In genomic region chr1:100354971-100355394, GRCh38 we compare ENCODE assay signal across 1 cellular context.
TF ChIP-seq lines count a peak whose summit lies in the region.

No MANE protein-coding gene starts in this region.

TF ChIP-seq in GM12878, 131 proteins besides CTCF, POLR2A, EP300 and RAD21 (continued from another document):
- no peak for TF ChIP-seq ZBTB40 (IDR thresholded peaks at IDR 0.05; ENCODE audit: borderline replicate concordance)
TF ChIP-seq in GM12878: peak in this region for 1.
